ENCODE assay signal across 12 cellular contexts in genomic region chr4:102823464-102823863, GRCh38. TPM values are rescaled to one million over a fixed set of nuclear protein-coding genes. Genes with fewer than 3 reads are reported as not detected.
DNase-seq lines count a peak whose midpoint lies in the region; ATAC-seq, FAIRE-seq and TF ChIP-seq lines count a peak whose summit lies in the region.
"Had no signal": no experiment of that assay in that cellular context is flagged by ENCODE, and none has a peak within 500 bp of the region (broad histone marks: within the 10 kb centered on the region; RNA-seq: fewer than 3 reads in every experiment).

No MANE protein-coding gene starts in this region.

- no peaks in the 10 kb centered on the region for H3K9me3 ChIP-seq in keratinocyte (ENCODE audit: control insufficient read depth, low read depth, low read length)
- no peaks in the 10 kb centered on the region for H3K9me3 ChIP-seq in thoracic aorta

- H3K4me1 ChIP-seq in keratinocyte (ENCODE audit: control insufficient read depth, extremely low read depth, insufficient read depth, low read length), result peaks cover 54% of the 10 kb centered on the region
- peaks cover 47 to 61% of the 10 kb centered on the region in 2 donors for H3K4me1 ChIP-seq in thoracic aorta (ENCODE audit: control insufficient read depth in 1 of 2, low read depth in 2 of 2)

- no peak overlapping the region for H3K4me3 Mint-ChIP-seq in activated CD8-positive, alpha-beta T cell treated with anti-CD3 and anti-CD28 coated beads for 36 hours
- H3K4me3 Mint-ChIP-seq in activated CD8-positive, alpha-beta T cell treated with anti-CD3 and anti-CD28 coated beads, Interleukin-2, amount 10 ng/mL, durations not matched to agents 7 days and 5 days, result no peak overlapping the region
- H3K4me3 Mint-ChIP-seq in activated CD4-positive, alpha-beta memory T cell treated with anti-CD3 and anti-CD28 coated beads for 36 hours, result peak overlapping the region; percentile 78

- peak overlapping the region; percentile 11 for H3K9ac ChIP-seq in keratinocyte (ENCODE audit: control insufficient read depth, extremely low read depth, insufficient read depth, low read length)

- no peaks in the 10 kb centered on the region for H3K9me3 Mint-ChIP-seq in activated CD8-positive, alpha-beta T cell treated with anti-CD3 and anti-CD28 coated beads for 36 hours
- no peaks in the 10 kb centered on the region for H3K9me3 Mint-ChIP-seq in activated CD8-positive, alpha-beta T cell treated with anti-CD3 and anti-CD28 coated beads, Interleukin-2, amount 10 ng/mL, durations not matched to agents 7 days and 5 days (ENCODE audit: insufficient read depth)
- H3K9me3 Mint-ChIP-seq in activated CD4-positive, alpha-beta memory T cell treated with anti-CD3 and anti-CD28 coated beads for 36 hours, result no peaks in the 10 kb centered on the region

- peaks cover 38% of the 10 kb centered on the region for H4K20me1 ChIP-seq in keratinocyte (ENCODE audit: control insufficient read depth, extremely low read depth, insufficient read depth, low read length)

- H3K4me1 Mint-ChIP-seq in activated CD8-positive, alpha-beta T cell treated with anti-CD3 and anti-CD28 coated beads for 36 hours (ENCODE audit: low read depth), result peaks cover 43% of the 10 kb centered on the region
- H3K4me1 Mint-ChIP-seq in activated CD8-positive, alpha-beta T cell treated with anti-CD3 and anti-CD28 coated beads, Interleukin-2, amount 10 ng/mL, durations not matched to agents 7 days and 5 days (ENCODE audit: low read depth), result peaks cover 53% of the 10 kb centered on the region
- peaks cover 48% of the 10 kb centered on the region for H3K4me1 Mint-ChIP-seq in activated CD4-positive, alpha-beta memory T cell treated with anti-CD3 and anti-CD28 coated beads for 36 hours (ENCODE audit: low read depth)

- H2AFZ ChIP-seq in keratinocyte (ENCODE audit: control insufficient read depth, low read length), result no peak overlapping the region

- peak overlapping the region; percentile 98 for H3K27ac ChIP-seq in keratinocyte (ENCODE audit: control insufficient read depth, insufficient read depth, low read length)
- peak overlapping the region in 1 of 2 donors; percentile 5 for H3K27ac ChIP-seq in thoracic aorta
- H3K27ac ChIP-seq: C4-2B had no signal

- H3K27ac Mint-ChIP-seq in activated CD8-positive, alpha-beta T cell treated with anti-CD3 and anti-CD28 coated beads for 36 hours, result peak overlapping the region; percentile 80
- H3K27ac Mint-ChIP-seq in activated CD8-positive, alpha-beta T cell treated with anti-CD3 and anti-CD28 coated beads, Interleukin-2, amount 10 ng/mL, durations not matched to agents 7 days and 5 days, result no peak overlapping the region
- H3K27ac Mint-ChIP-seq in activated CD4-positive, alpha-beta memory T cell treated with anti-CD3 and anti-CD28 coated beads for 36 hours, result peak overlapping the region; percentile 86

- intact Hi-C loops in activated CD8-positive, alpha-beta T cell treated with anti-CD3 and anti-CD28 coated beads for 36 hours (cut with micrococcal nuclease), result loop anchor here (10.0 kb wide), 1 partner anchor 199 kb away; no protein-coding TSS in a partner anchor
- intact Hi-C loops in activated CD4-positive, alpha-beta memory T cell treated with anti-CD3 and anti-CD28 coated beads for 36 hours (cut with micrococcal nuclease), result no loop called here

- ATAC-seq in activated CD8-positive, alpha-beta T cell treated with anti-CD3 and anti-CD28 coated beads for 36 hours, result no peak
- no peak for ATAC-seq in activated CD8-positive, alpha-beta T cell treated with anti-CD3 and anti-CD28 coated beads, Interleukin-2, amount 10 ng/mL, durations not matched to agents 7 days and 5 days
- ATAC-seq in thoracic aorta (ENCODE audit: insufficient number of reproducible peaks, low FRiP score, low read depth), result no peak
- ATAC-seq in GM21526 (IDR thresholded peaks at IDR 0.05; ENCODE audit: low FRiP score, unreplicated experiment), result no peak
- no peak for ATAC-seq in HG02973 (IDR thresholded peaks at IDR 0.05; ENCODE audit: unreplicated experiment)

- H3K27me3 ChIP-seq in keratinocyte (ENCODE audit: control insufficient read depth, extremely low read depth, insufficient read depth, low read length), result no peaks in the 10 kb centered on the region
- no peaks in the 10 kb centered on the region for H3K27me3 ChIP-seq in thoracic aorta (replicated peaks; ENCODE audit: insufficient read depth)

- peaks cover 49% of the 10 kb centered on the region for H3K36me3 Mint-ChIP-seq in activated CD8-positive, alpha-beta T cell treated with anti-CD3 and anti-CD28 coated beads for 36 hours (ENCODE audit: low read depth)
- H3K36me3 Mint-ChIP-seq in activated CD8-positive, alpha-beta T cell treated with anti-CD3 and anti-CD28 coated beads, Interleukin-2, amount 10 ng/mL, durations not matched to agents 7 days and 5 days (ENCODE audit: low read depth), result peaks cover 43% of the 10 kb centered on the region
- peaks cover 52% of the 10 kb centered on the region for H3K36me3 Mint-ChIP-seq in activated CD4-positive, alpha-beta memory T cell treated with anti-CD3 and anti-CD28 coated beads for 36 hours

- no peak for FAIRE-seq in keratinocyte (lab: Jason Lieb, UNC)

- H3K27me3 Mint-ChIP-seq in activated CD8-positive, alpha-beta T cell treated with anti-CD3 and anti-CD28 coated beads for 36 hours, result no peaks in the 10 kb centered on the region
- H3K27me3 Mint-ChIP-seq in activated CD8-positive, alpha-beta T cell treated with anti-CD3 and anti-CD28 coated beads, Interleukin-2, amount 10 ng/mL, durations not matched to agents 7 days and 5 days (ENCODE audit: low read depth), result no peaks in the 10 kb centered on the region
- H3K27me3 Mint-ChIP-seq in activated CD4-positive, alpha-beta memory T cell treated with anti-CD3 and anti-CD28 coated beads for 36 hours, result no peaks in the 10 kb centered on the region

- no peak for DNase-seq in activated CD8-positive, alpha-beta T cell treated with anti-CD3 and anti-CD28 coated beads for 36 hours
- no peak for DNase-seq in activated CD8-positive, alpha-beta T cell treated with anti-CD3 and anti-CD28 coated beads, Interleukin-2, amount 10 ng/mL, durations not matched to agents 7 days and 5 days
- DNase-seq in activated CD4-positive, alpha-beta memory T cell treated with anti-CD3 and anti-CD28 coated beads for 36 hours, result no peak
- DNase-seq in keratinocyte (ENCODE audit: low read depth, low spot score) (no peak), thoracic aorta (ENCODE audit: low spot score) (no peak)
- DNase-seq in stimulated activated CD4-positive, alpha-beta T cell treated with anti-CD3 and anti-CD28 coated beads, Interleukin-4, amount 100 ng/mL, for 1 hour, result no peak
- DNase-seq: amygdala, NCI-H2029, T1000 had no signal

- dilution Hi-C loops in keratinocyte (cut with MboI; ENCODE audit: extremely low pct_ligation_motif_present, low sequenced_read_pairs), result no loop called here

- CTCF ChIA-PET in activated CD8-positive, alpha-beta T cell treated with anti-CD3 and anti-CD28 coated beads for 36 hours (lab: Charles Lee), result interaction anchor here (1.2 kb wide), 2 partner anchors 11 to 268 kb away, joined by 4 to 7 read pairs; no protein-coding TSS in a partner anchor
- CTCF ChIA-PET in activated CD8-positive, alpha-beta T cell treated with anti-CD3 and anti-CD28 coated beads, Interleukin-2, amount 10 ng/mL, durations not matched to agents 7 days and 5 days (lab: Charles Lee), result interaction anchor here (0.8 to 2.5 kb wide), 7 partner anchors 12 to 276 kb away, joined by 3 to 9 read pairs (median 3); partner anchors contain the start of genes BDH2 and CISD2
- CTCF ChIA-PET in activated CD4-positive, alpha-beta memory T cell treated with anti-CD3 and anti-CD28 coated beads for 36 hours (lab: Charles Lee), result interaction anchor here (0.7 to 1.7 kb wide), 6 partner anchors 49 to 276 kb away, joined by 3 to 4 read pairs (median 3); partner anchors contain the start of gene BDH2

- TF ChIP-seq CTCF in activated CD8-positive, alpha-beta T cell treated with anti-CD3 and anti-CD28 coated beads for 36 hours (IDR thresholded peaks at IDR 0.05), result no peak
- TF ChIP-seq CTCF in keratinocyte (optimal IDR thresholded peaks at IDR 0.05 in 1 of 3, IDR thresholded peaks at IDR 0.05 in 1 of 3, conservative IDR thresholded peaks at IDR 0.05 in 1 of 3; ENCODE audit: extremely low read depth in 1 of 3, insufficient read depth in 2 of 3, low read length in 3 of 3) (no peak), thoracic aorta (IDR thresholded peaks at IDR 0.05) (no peak)

- H3K4me2 ChIP-seq in keratinocyte (ENCODE audit: control insufficient read depth, extremely low read depth, insufficient read depth, low read depth, low read length), result peak overlapping the region; percentile 89

- H3K9me1 ChIP-seq in keratinocyte (ENCODE audit: control insufficient read depth, extremely low read depth, insufficient read depth, low read length), result no peaks in the 10 kb centered on the region

- POLR2A ChIA-PET in activated CD8-positive, alpha-beta T cell treated with anti-CD3 and anti-CD28 coated beads for 36 hours (lab: Charles Lee), result interaction anchor here (1.0 to 4.9 kb wide), 3 partner anchors 11 to 50 kb away, joined by 3 to 22 read pairs (median 4); partner anchors contain the start of gene CISD2
- POLR2A ChIA-PET in activated CD8-positive, alpha-beta T cell treated with anti-CD3 and anti-CD28 coated beads, Interleukin-2, amount 10 ng/mL, durations not matched to agents 7 days and 5 days (lab: Charles Lee), result interaction anchor here (0.8 to 10.8 kb wide), 3 partner anchors 9 to 44 kb away, joined by 3 to 346 read pairs (median 7); partner anchors contain the start of gene CISD2
- POLR2A ChIA-PET in activated CD4-positive, alpha-beta memory T cell treated with anti-CD3 and anti-CD28 coated beads for 36 hours (lab: Charles Lee), result interaction anchor here (0.6 to 6.7 kb wide), 6 partner anchors 11 to 321 kb away, joined by 3 to 147 read pairs (median 4); partner anchors contain the start of gene CISD2

- H3K79me2 ChIP-seq in keratinocyte (ENCODE audit: control insufficient read depth, insufficient read depth, low read length), result peaks cover 83% of the 10 kb centered on the region

- H3K36me3 ChIP-seq in keratinocyte (ENCODE audit: control insufficient read depth in 2 of 2, extremely low read depth in 1 of 2, insufficient read depth in 2 of 2, low read length in 2 of 2) (peaks cover 1 to 14% of the 10 kb centered on the region in 2 experiments), thoracic aorta (no peaks in the 10 kb centered on the region)

- peak overlapping the region; percentile 71 to 93 (median 93) for H3K4me3 ChIP-seq in keratinocyte (ENCODE audit: control insufficient read depth in 2 of 3, extremely low read depth in 1 of 3, insufficient read depth in 2 of 3, low read depth in 1 of 3, low read length in 3 of 3)
- peak overlapping the region; percentile 88 for H3K4me3 ChIP-seq in thoracic aorta

RNA-seq across cellular contexts. Expression of gene UBE2D3, which starts 3.9 kb away (rescaled TPM):
- total RNA-seq in activated CD8-positive, alpha-beta T cell treated with anti-CD3 and anti-CD28 coated beads for 36 hours, result 100 to 1,000 TPM; 410 to 427 TPM
- 100 to 1,000 TPM; 388 to 409 TPM for total RNA-seq in activated CD8-positive, alpha-beta T cell treated with anti-CD3 and anti-CD28 coated beads, Interleukin-2, amount 10 ng/mL, durations not matched to agents 7 days and 5 days
- total RNA-seq in activated CD4-positive, alpha-beta memory T cell treated with anti-CD3 and anti-CD28 coated beads for 36 hours, result 100 to 1,000 TPM; 415 to 447 TPM
- 355 to 567 TPM (median 388 TPM) in 3 replicates for polyA plus RNA-seq in keratinocyte
- polyA plus RNA-seq in keratinocyte (2011; ENCODE audit: low read depth), result 180 TPM
- 409 and 668 TPM in 2 replicates for polyA plus RNA-seq in keratinocyte (2011; cell fraction: cytosol; rRNA removed)
- 330 and 429 TPM in 2 replicates for polyA plus RNA-seq in keratinocyte (2011; cell fraction: nucleus; rRNA removed)
- polyA plus RNA-seq in keratinocyte (2012; ENCODE audit: low replicate concordance), result 346 and 465 TPM in 2 replicates
- 218 to 413 TPM (median 290 TPM) in 3 replicates for polyA minus RNA-seq in keratinocyte
- 315 TPM for polyA minus RNA-seq in keratinocyte (2011; cell fraction: cytosol; rRNA and poly(A)+ RNA removed)
- polyA minus RNA-seq in keratinocyte (2011; cell fraction: nucleus; rRNA and poly(A)+ RNA removed), result 122 and 167 TPM in 2 replicates
- 100 to 1,000 TPM; 245 to 376 TPM for total RNA-seq in thoracic aorta

RNA-seq across cellular contexts. Expression of gene CISD2, which starts 45.3 kb away (rescaled TPM):
- total RNA-seq in activated CD8-positive, alpha-beta T cell treated with anti-CD3 and anti-CD28 coated beads for 36 hours, result 10 to 100 TPM; 31.1 to 32.3 TPM
- total RNA-seq in activated CD8-positive, alpha-beta T cell treated with anti-CD3 and anti-CD28 coated beads, Interleukin-2, amount 10 ng/mL, durations not matched to agents 7 days and 5 days, result 10 to 100 TPM; 37.7 to 40.0 TPM
- total RNA-seq in activated CD4-positive, alpha-beta memory T cell treated with anti-CD3 and anti-CD28 coated beads for 36 hours, result 10 to 100 TPM; 28.5 to 32.8 TPM
- polyA plus RNA-seq in keratinocyte, result 20.8 to 36.6 TPM (median 21.6 TPM) in 3 replicates
- polyA plus RNA-seq in keratinocyte (2011; ENCODE audit: low read depth), result 4.7 TPM
- polyA plus RNA-seq in keratinocyte (2011; cell fraction: cytosol; rRNA removed), result 19.3 and 30.4 TPM in 2 replicates
- 5.0 and 7.5 TPM in 2 replicates for polyA plus RNA-seq in keratinocyte (2011; cell fraction: nucleus; rRNA removed)
- 22.5 and 31.2 TPM in 2 replicates for polyA plus RNA-seq in keratinocyte (2012; ENCODE audit: low replicate concordance)
- 9.2 to 12.6 TPM (median 11.4 TPM) in 3 replicates for polyA minus RNA-seq in keratinocyte
- 18.2 TPM for polyA minus RNA-seq in keratinocyte (2011; cell fraction: cytosol; rRNA and poly(A)+ RNA removed)
- 2.3 and 5.4 TPM in 2 replicates for polyA minus RNA-seq in keratinocyte (2011; cell fraction: nucleus; rRNA and poly(A)+ RNA removed)
- 10 to 100 TPM in 1 of 2 donors, 1 to 10 TPM in 1; 4.9 to 10.2 TPM for total RNA-seq in thoracic aorta
